In the genomic region with DNA sequence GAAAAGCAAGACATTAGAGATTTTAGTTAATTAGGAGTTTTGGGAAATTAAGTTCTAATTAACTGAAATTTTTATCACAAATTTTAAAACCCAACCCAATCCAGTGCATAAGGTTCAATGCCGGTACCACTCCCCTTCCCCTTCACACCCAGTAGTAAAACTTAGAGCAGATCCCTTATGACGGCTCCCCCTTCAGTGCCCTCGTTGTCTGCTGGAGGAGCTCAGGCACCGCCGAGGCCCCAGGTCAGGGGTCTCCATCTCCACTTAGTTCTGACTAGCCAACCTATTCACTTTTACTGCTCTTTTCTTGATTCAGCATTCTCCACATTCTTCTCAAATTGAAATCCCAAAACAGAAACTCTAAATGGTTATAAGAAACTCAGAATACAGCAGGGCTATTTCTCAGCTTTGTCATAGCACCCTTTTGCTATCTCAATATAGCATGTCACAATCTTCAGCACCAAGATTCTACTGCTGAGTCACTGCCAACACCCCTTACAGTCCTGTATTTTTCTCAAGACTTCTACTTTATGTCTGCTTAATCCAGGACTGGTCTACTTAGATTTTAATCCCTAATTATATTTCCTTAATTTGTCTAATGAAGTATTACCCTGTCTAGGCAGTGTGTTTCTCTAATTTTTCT, we compare ENCODE assay signal across 11 cellular contexts. TPM values are rescaled to one million over a fixed set of nuclear protein-coding genes. Genes with fewer than 3 reads are reported as not detected.
DNase-seq lines count a peak whose midpoint lies in the region; ATAC-seq and TF ChIP-seq lines count a peak whose summit lies in the region.
"Had no signal": no experiment of that assay in that cellular context is flagged by ENCODE, and none has a peak within 500 bp of the region (broad histone marks: within the 10 kb centered on the region; RNA-seq: fewer than 3 reads in every experiment).

No MANE protein-coding gene starts in this region.

- no CpG with 5 or more reads among the region's 5 CpGs for WGBS in trophoblast cell (ENCODE audit: extremely low coverage, insufficient coverage, insufficient read length)

- H3K14ac ChIP-seq in trophoblast cell (ENCODE audit: low read length): no peak overlapping the region

- no peak overlapping the region for H2AK5ac ChIP-seq in trophoblast cell (ENCODE audit: low read length)

- no peaks in the 10 kb centered on the region for H3K27me3 ChIP-seq in trophoblast cell (ENCODE audit: insufficient read depth, low read length)
- H3K27me3 ChIP-seq in colonic mucosa: no peaks in the 10 kb centered on the region

- no peak overlapping the region for H3K9ac ChIP-seq in trophoblast cell (ENCODE audit: low read length)
- H3K9ac ChIP-seq in colonic mucosa (ENCODE audit: low read depth in 2 of 2, low read length in 2 of 2): no peak overlapping the region

- H3K4me3 ChIP-seq in trophoblast cell (ENCODE audit: low read depth, low read length) (no peak overlapping the region), colonic mucosa (no peak overlapping the region)

- peaks cover 16% of the 10 kb centered on the region for H3K36me3 Mint-ChIP-seq in T-helper 17 cell (ENCODE audit: low read depth)

- no peak overlapping the region for H2BK5ac ChIP-seq in trophoblast cell (ENCODE audit: low read depth, low read length, poor library complexity)

- H3K79me2 ChIP-seq in trophoblast cell (ENCODE audit: control insufficient read depth, insufficient read depth, low read length, poor library complexity): no peaks in the 10 kb centered on the region

- H3K4me2 ChIP-seq in trophoblast cell (ENCODE audit: low read length): no peak overlapping the region

- H2AFZ ChIP-seq in trophoblast cell (ENCODE audit: insufficient read depth, low read length, poor library complexity): no peak overlapping the region

- peaks cover 21 to 41% of the 10 kb centered on the region in 2 experiments for H3K36me3 ChIP-seq in trophoblast cell (ENCODE audit: control insufficient read depth in 1 of 2, insufficient read depth in 2 of 2, low read length in 2 of 2)
- H3K36me3 ChIP-seq in colonic mucosa: peaks cover 17% of the 10 kb centered on the region

- H2BK12ac ChIP-seq in trophoblast cell (ENCODE audit: low read length): no peak overlapping the region

- H3K4me3 Mint-ChIP-seq in T-helper 17 cell: no peak overlapping the region
- H3K4me3 Mint-ChIP-seq: stimulated activated naive CD8-positive, alpha-beta T cell treated with anti-CD3 and anti-CD28 coated beads, Interleukin-15, amount 100 ng/mL, for 72 hours had no signal

- H3K79me1 ChIP-seq in trophoblast cell (ENCODE audit: low read length): no peaks in the 10 kb centered on the region

- H3K4ac ChIP-seq in trophoblast cell (ENCODE audit: low read depth, low read length): no peak overlapping the region

- H3K23ac ChIP-seq in trophoblast cell (ENCODE audit: low read length): no peak overlapping the region

- H3K27me3 Mint-ChIP-seq in T-helper 17 cell: no peaks in the 10 kb centered on the region
- H3K27me3 Mint-ChIP-seq: stimulated activated naive CD8-positive, alpha-beta T cell treated with anti-CD3 and anti-CD28 coated beads, Interleukin-15, amount 100 ng/mL, for 72 hours had no signal

- no peak overlapping the region for H3K18ac ChIP-seq in trophoblast cell (ENCODE audit: low read length)

- H3K27ac Mint-ChIP-seq in T-helper 17 cell: peak overlapping the region; percentile 53

- peak; percentile 35 for DNase-seq in GM03348 (ENCODE audit: low spot score)
- no peak for DNase-seq in T-helper 17 cell
- DNase-seq in epithelial cell of prostate (ENCODE audit: low read depth, low spot score): no peak
- peak; percentile 10 to 56 for DNase-seq in trophoblast cell
- no peak for DNase-seq in colonic mucosa
- DNase-seq: Caco-2; PC-3; stimulated activated CD4-positive, alpha-beta T cell treated with anti-CD3 and anti-CD28 coated beads, Interleukin-4, amount 100 ng/mL, for 24 hours; stimulated activated naive CD8-positive, alpha-beta T cell treated with anti-CD3 and anti-CD28 coated beads, Interleukin-15, amount 100 ng/mL, for 72 hours had no signal

- TF ChIP-seq CTCF in colonic mucosa (IDR thresholded peaks at IDR 0.05): no peak

- no peaks in the 10 kb centered on the region for H3K9me3 ChIP-seq in T-helper 17 cell (ENCODE audit: control insufficient read depth, low read length, poor library complexity, severe bottlenecking)
- no peaks in the 10 kb centered on the region for H3K9me3 ChIP-seq in trophoblast cell (ENCODE audit: insufficient read depth, low read depth, low read length)
- H3K9me3 ChIP-seq in colonic mucosa: no peaks in the 10 kb centered on the region
- H3K9me3 ChIP-seq: Caco-2 had no signal

- no peak overlapping the region for H4K91ac ChIP-seq in trophoblast cell (ENCODE audit: low read depth, low read length)

- ATAC-seq in T-helper 17 cell (no peak), HG03442 (IDR thresholded peaks at IDR 0.05; ENCODE audit: unreplicated experiment) (no peak), GM21423 (IDR thresholded peaks at IDR 0.05; ENCODE audit: unreplicated experiment) (no peak)
- ATAC-seq: PC-3; stimulated activated naive CD8-positive, alpha-beta T cell treated with anti-CD3 and anti-CD28 coated beads, Interleukin-15, amount 100 ng/mL, for 72 hours had no signal

- H3K4me1 ChIP-seq in trophoblast cell (ENCODE audit: control insufficient read depth in 1 of 2, insufficient read depth in 2 of 2, low read length in 2 of 2): peaks cover 7 to 13% of the 10 kb centered on the region in 2 experiments
- H3K4me1 ChIP-seq in colonic mucosa: no peaks in the 10 kb centered on the region
- H3K4me1 ChIP-seq: Caco-2 had no signal

- peak overlapping the region; percentile 1 for H3K27ac ChIP-seq in epithelial cell of prostate
- H3K27ac ChIP-seq in trophoblast cell (ENCODE audit: low read depth, low read length): no peak overlapping the region
- H3K27ac ChIP-seq in colonic mucosa: no peak overlapping the region

- H4K8ac ChIP-seq in trophoblast cell (ENCODE audit: low read depth, low read length): no peak overlapping the region

- intact Hi-C loops in colonic mucosa (cut with DNase I): no loop called here

- H4K12ac ChIP-seq in trophoblast cell (ENCODE audit: low read depth, low read length): no peak overlapping the region

- no peak overlapping the region for H2BK120ac ChIP-seq in trophoblast cell (ENCODE audit: insufficient read depth, low read length, poor library complexity)

- peaks cover 11% of the 10 kb centered on the region for H3K4me1 Mint-ChIP-seq in T-helper 17 cell
- H3K4me1 Mint-ChIP-seq: stimulated activated naive CD8-positive, alpha-beta T cell treated with anti-CD3 and anti-CD28 coated beads, Interleukin-15, amount 100 ng/mL, for 72 hours had no signal

RNA-seq across cellular contexts. Expression of gene TUBGCP4, which starts 39.8 kb away (rescaled TPM):
- total RNA-seq in T-helper 17 cell (10 to 100 TPM; 11.0 to 13.1 TPM), colonic mucosa (10 to 100 TPM; 19.0 to 38.3 TPM)
- polyA plus RNA-seq in trophoblast cell (2013): 8.9 and 9.6 TPM in 2 replicates

RNA-seq across cellular contexts. Expression of gene ZSCAN29, which starts 39.9 kb away (rescaled TPM):
- 10 to 100 TPM; 12.5 to 15.9 TPM for total RNA-seq in T-helper 17 cell
- polyA plus RNA-seq in trophoblast cell (2013): 13.8 and 14.2 TPM in 2 replicates
- 10 to 100 TPM; 26.2 to 26.6 TPM for total RNA-seq in colonic mucosa

Comparison
In these comparisons a context has a peak if more than half of its experiments do, and no peak if none do; other contexts are left out.
1. DNase-seq: peak in GM03348 (single experiment) and trophoblast cell (2 of 2); none in T-helper 17 cell (0 of 3), epithelial cell of prostate (single experiment) and colonic mucosa (single experiment).